In genomic region chr7:150579979-150580614, GRCh38 we compare ENCODE assay signal across 11 cellular contexts. TPM values are rescaled to one million over a fixed set of nuclear protein-coding genes. Genes with fewer than 3 reads are reported as not detected.
A peak's percentile ranks its signal among the peaks of the same experiment; 100 is the strongest.
DNase-seq lines count a peak whose midpoint lies in the region; ATAC-seq and TF ChIP-seq lines count a peak whose summit lies in the region.
"Not testable (repeated sequence)": the region's sequence is repeated elsewhere in the genome, so short reads cannot be mapped to it uniquely, and the experiment has no call there.
"Had no signal": no experiment of that assay in that cellular context is flagged by ENCODE, and none has a peak within 500 bp of the region (broad histone marks: within the 10 kb centered on the region; RNA-seq: fewer than 3 reads in every experiment).

No MANE protein-coding gene starts in this region.

- peak overlapping the region in 1 of 3 donors; percentile 44 for H3K4me3 Mint-ChIP-seq in T-cell
- not testable (repeated sequence) for H3K4me3 Mint-ChIP-seq in activated CD4-positive, alpha-beta memory T cell treated with anti-CD3 and anti-CD28 coated beads for 36 hours; activated naive CD8-positive, alpha-beta T cell treated with anti-CD3 and anti-CD28 coated beads, Interleukin-2, amount 10 ng/mL, durations not matched to agents 7 days and 5 days
- peak overlapping the region; percentile 68 for H3K4me3 Mint-ChIP-seq in activated T-helper 17 cell treated with anti-CD3 and anti-CD28 coated beads, Interleukin-2, amount 50 U/mL, for 72 hours

- peaks cover 19 to 59% (median 55%) of the 10 kb centered on the region in 3 donors for H3K9me3 Mint-ChIP-seq in T-cell
- peaks cover 82% of the 10 kb centered on the region for H3K9me3 Mint-ChIP-seq in activated CD4-positive, alpha-beta memory T cell treated with anti-CD3 and anti-CD28 coated beads for 36 hours
- peaks cover 24% of the 10 kb centered on the region for H3K9me3 Mint-ChIP-seq in activated T-helper 17 cell treated with anti-CD3 and anti-CD28 coated beads, Interleukin-2, amount 50 U/mL, for 72 hours
- H3K9me3 Mint-ChIP-seq in activated naive CD8-positive, alpha-beta T cell treated with anti-CD3 and anti-CD28 coated beads, Interleukin-2, amount 10 ng/mL, durations not matched to agents 7 days and 5 days, result peaks cover 43% of the 10 kb centered on the region

- intact Hi-C loops in activated CD4-positive, alpha-beta memory T cell treated with anti-CD3 and anti-CD28 coated beads for 36 hours (cut with micrococcal nuclease); mucosa of descending colon (cut with DNase I, micrococcal nuclease); transverse colon (cut with DNase I; ENCODE audit: low total_unique reads): not testable (repeated sequence)

- not testable (repeated sequence) for H3K36me3 ChIP-seq in mucosa of descending colon (ENCODE audit: low read depth); transverse colon

- POLR2A ChIA-PET in T-cell (lab: Charles Lee); activated CD4-positive, alpha-beta memory T cell treated with anti-CD3 and anti-CD28 coated beads for 36 hours (lab: Charles Lee); activated naive CD8-positive, alpha-beta T cell treated with anti-CD3 and anti-CD28 coated beads, Interleukin-2, amount 10 ng/mL, durations not matched to agents 7 days and 5 days (lab: Charles Lee): not testable (repeated sequence)

- H3K4me1 ChIP-seq in mucosa of descending colon (ENCODE audit: low read depth); transverse colon: not testable (repeated sequence)

- not testable (repeated sequence) for H3K27me3 Mint-ChIP-seq in T-cell; activated CD4-positive, alpha-beta memory T cell treated with anti-CD3 and anti-CD28 coated beads for 36 hours; activated T-helper 17 cell treated with anti-CD3 and anti-CD28 coated beads, Interleukin-2, amount 50 U/mL, for 72 hours; activated naive CD8-positive, alpha-beta T cell treated with anti-CD3 and anti-CD28 coated beads, Interleukin-2, amount 10 ng/mL, durations not matched to agents 7 days and 5 days

- H3K36me3 Mint-ChIP-seq in T-cell, result peaks cover 50% of the 10 kb centered on the region
- peaks cover 41% of the 10 kb centered on the region for H3K36me3 Mint-ChIP-seq in activated CD4-positive, alpha-beta memory T cell treated with anti-CD3 and anti-CD28 coated beads for 36 hours
- not testable (repeated sequence) for H3K36me3 Mint-ChIP-seq in activated T-helper 17 cell treated with anti-CD3 and anti-CD28 coated beads, Interleukin-2, amount 50 U/mL, for 72 hours (ENCODE audit: low read depth)
- H3K36me3 Mint-ChIP-seq in activated naive CD8-positive, alpha-beta T cell treated with anti-CD3 and anti-CD28 coated beads, Interleukin-2, amount 10 ng/mL, durations not matched to agents 7 days and 5 days, result peaks cover 84% of the 10 kb centered on the region

- H3K27me3 ChIP-seq in transverse colon, result not testable (repeated sequence)

- not testable (repeated sequence) for H3K4me3 ChIP-seq in Jurkat, Clone E6-1 (ENCODE audit: low read length); mucosa of descending colon; transverse colon

- not testable (repeated sequence) for TF ChIP-seq POLR2A in transverse colon (IDR thresholded peaks at IDR 0.05)

- WGBS in transverse colon (ENCODE audit: low coverage in 1 of 2), 2 donors, result 54 to 56% methylated on average over 2 to 7 of the region's 7 CpGs

- CTCF ChIA-PET in T-cell (lab: Charles Lee); activated CD4-positive, alpha-beta memory T cell treated with anti-CD3 and anti-CD28 coated beads for 36 hours (lab: Charles Lee): not testable (repeated sequence)

- in situ Hi-C loops in transverse colon (cut with MboI; ENCODE audit: low pct_ligation_motif_present in 1 of 4, low pct_unique_long_range_greater_than_20kb in 1 of 4, low sequenced_read_pairs in 3 of 4), result not testable (repeated sequence)

- not testable (repeated sequence) for ATAC-seq in T-cell (replicated peaks in 1 of 4); activated T-helper 17 cell treated with anti-CD3 and anti-CD28 coated beads, Interleukin-2, amount 50 U/mL, for 72 hours (replicated peaks); activated naive CD8-positive, alpha-beta T cell treated with anti-CD3 and anti-CD28 coated beads, Interleukin-2, amount 10 ng/mL, durations not matched to agents 7 days and 5 days (ENCODE audit: low read depth)
- peak; percentile 41 for ATAC-seq in mucosa of descending colon

- H3K4me1 Mint-ChIP-seq in T-cell, result peaks cover 18 to 66% (median 51%) of the 10 kb centered on the region in 3 donors
- H3K4me1 Mint-ChIP-seq in activated CD4-positive, alpha-beta memory T cell treated with anti-CD3 and anti-CD28 coated beads for 36 hours (ENCODE audit: low read depth), result peaks cover 31% of the 10 kb centered on the region
- H3K4me1 Mint-ChIP-seq in activated T-helper 17 cell treated with anti-CD3 and anti-CD28 coated beads, Interleukin-2, amount 50 U/mL, for 72 hours, result peaks cover 28% of the 10 kb centered on the region
- peaks cover 18% of the 10 kb centered on the region for H3K4me1 Mint-ChIP-seq in activated naive CD8-positive, alpha-beta T cell treated with anti-CD3 and anti-CD28 coated beads, Interleukin-2, amount 10 ng/mL, durations not matched to agents 7 days and 5 days

- DNase-seq in COLO668 (lab: John Stamatoyannopoulos, UW; ENCODE audit: unreplicated experiment) (peak; percentile 56), T-cell (peak in 29 of 34 experiments; percentile 9 to 61 (median 43)), mucosa of descending colon (peak; percentile 45 to 61 (median 57)), transverse colon (peak; percentile 31)
- peak; percentile 77 for DNase-seq in Jurkat, Clone E6-1 (ENCODE audit: low read depth, low spot score)
- not testable (repeated sequence) for DNase-seq in activated CD4-positive, alpha-beta memory T cell treated with anti-CD3 and anti-CD28 coated beads for 36 hours; activated naive CD8-positive, alpha-beta T cell treated with anti-CD3 and anti-CD28 coated beads, Interleukin-2, amount 10 ng/mL, durations not matched to agents 7 days and 5 days

- H3K9me3 ChIP-seq in mucosa of descending colon, transverse colon: not testable (repeated sequence)

- not testable (repeated sequence) for TF ChIP-seq CTCF in mucosa of descending colon (IDR thresholded peaks at IDR 0.05); transverse colon (IDR thresholded peaks at IDR 0.05)

- peak overlapping the region; percentile 71 to 79 for H3K27ac Mint-ChIP-seq in T-cell
- peak overlapping the region; percentile 79 for H3K27ac Mint-ChIP-seq in activated CD4-positive, alpha-beta memory T cell treated with anti-CD3 and anti-CD28 coated beads for 36 hours
- peak overlapping the region; percentile 94 for H3K27ac Mint-ChIP-seq in activated T-helper 17 cell treated with anti-CD3 and anti-CD28 coated beads, Interleukin-2, amount 50 U/mL, for 72 hours
- peak overlapping the region; percentile 40 for H3K27ac Mint-ChIP-seq in activated naive CD8-positive, alpha-beta T cell treated with anti-CD3 and anti-CD28 coated beads, Interleukin-2, amount 10 ng/mL, durations not matched to agents 7 days and 5 days

- TF ChIP-seq EP300 in transverse colon (IDR thresholded peaks at IDR 0.05; ENCODE audit: low read depth), result not testable (repeated sequence)

- H3K27ac ChIP-seq in transverse colon, result peak overlapping the region in 1 of 4 donors; percentile 56

RNA-seq across cellular contexts. Expression of gene GIMAP4, which starts 12.9 kb away (rescaled TPM):
- polyA plus RNA-seq in Jurkat, Clone E6-1 (2012; ENCODE audit: insufficient read depth, insufficient read length), result 168 TPM
- total RNA-seq in T-cell, result 100 to 1,000 TPM; 121 to 341 (median 306) TPM
- 100 to 1,000 TPM; 128 to 140 TPM for total RNA-seq in activated CD4-positive, alpha-beta memory T cell treated with anti-CD3 and anti-CD28 coated beads for 36 hours
- 100 to 1,000 TPM; 102 to 193 TPM for total RNA-seq in activated T-helper 17 cell treated with anti-CD3 and anti-CD28 coated beads, Interleukin-2, amount 50 U/mL, for 72 hours
- 100 to 1,000 TPM; 285 to 288 TPM for total RNA-seq in activated naive CD8-positive, alpha-beta T cell treated with anti-CD3 and anti-CD28 coated beads, Interleukin-2, amount 10 ng/mL, durations not matched to agents 7 days and 5 days
- total RNA-seq in mucosa of descending colon, result 10 to 100 TPM; 10.5 to 22.6 (median 18.1) TPM
- total RNA-seq in transverse colon, result 10 to 100 TPM in 3 of 4 donors, 1 to 10 TPM in 1; 7.1 to 37.6 (median 15.7) TPM
- total RNA-seq: PC-3, SJCRH30 had no signal
- polyA plus RNA-seq: K562 had no signal

RNA-seq across cellular contexts. Expression of gene GIMAP6, which starts 52.1 kb away (rescaled TPM):
- polyA plus RNA-seq in Jurkat, Clone E6-1 (2012; ENCODE audit: insufficient read depth, insufficient read length), result 26.1 TPM
- total RNA-seq in T-cell (100 to 1,000 TPM in 3 of 5 donors, 10 to 100 TPM in 2; 55.0 to 168 (median 150) TPM), mucosa of descending colon (10 to 100 TPM in 2 of 3 donors, 1 to 10 TPM in 1; 7.5 to 14.9 (median 13.2) TPM), transverse colon (10 to 100 TPM in 1 of 4 donors, 1 to 10 TPM in 3; 2.2 to 11.7 (median 6.9) TPM)
- total RNA-seq in activated CD4-positive, alpha-beta memory T cell treated with anti-CD3 and anti-CD28 coated beads for 36 hours, result 10 to 100 TPM; 28.9 to 30.2 TPM
- 10 to 100 TPM; 42.3 to 57.3 TPM for total RNA-seq in activated T-helper 17 cell treated with anti-CD3 and anti-CD28 coated beads, Interleukin-2, amount 50 U/mL, for 72 hours
- 100 to 1,000 TPM; 124 to 130 TPM for total RNA-seq in activated naive CD8-positive, alpha-beta T cell treated with anti-CD3 and anti-CD28 coated beads, Interleukin-2, amount 10 ng/mL, durations not matched to agents 7 days and 5 days
- total RNA-seq: PC-3, SJCRH30 had no signal

Comparison
In these comparisons a context has a peak if more than half of its experiments do, and no peak if none do; other contexts are left out.
1. H3K27ac Mint-ChIP-seq: peak in every context shown above with its lines; median percentile 94 in activated T-helper 17 cell treated with anti-CD3 and anti-CD28 coated beads, Interleukin-2, amount 50 U/mL, for 72 hours; 79 in activated CD4-positive, alpha-beta memory T cell treated with anti-CD3 and anti-CD28 coated beads for 36 hours; 75 in T-cell; 40 in activated naive CD8-positive, alpha-beta T cell treated with anti-CD3 and anti-CD28 coated beads, Interleukin-2, amount 10 ng/mL, durations not matched to agents 7 days and 5 days.